8 cellular contexts compared by ENCODE assay signal in the genomic region with DNA sequence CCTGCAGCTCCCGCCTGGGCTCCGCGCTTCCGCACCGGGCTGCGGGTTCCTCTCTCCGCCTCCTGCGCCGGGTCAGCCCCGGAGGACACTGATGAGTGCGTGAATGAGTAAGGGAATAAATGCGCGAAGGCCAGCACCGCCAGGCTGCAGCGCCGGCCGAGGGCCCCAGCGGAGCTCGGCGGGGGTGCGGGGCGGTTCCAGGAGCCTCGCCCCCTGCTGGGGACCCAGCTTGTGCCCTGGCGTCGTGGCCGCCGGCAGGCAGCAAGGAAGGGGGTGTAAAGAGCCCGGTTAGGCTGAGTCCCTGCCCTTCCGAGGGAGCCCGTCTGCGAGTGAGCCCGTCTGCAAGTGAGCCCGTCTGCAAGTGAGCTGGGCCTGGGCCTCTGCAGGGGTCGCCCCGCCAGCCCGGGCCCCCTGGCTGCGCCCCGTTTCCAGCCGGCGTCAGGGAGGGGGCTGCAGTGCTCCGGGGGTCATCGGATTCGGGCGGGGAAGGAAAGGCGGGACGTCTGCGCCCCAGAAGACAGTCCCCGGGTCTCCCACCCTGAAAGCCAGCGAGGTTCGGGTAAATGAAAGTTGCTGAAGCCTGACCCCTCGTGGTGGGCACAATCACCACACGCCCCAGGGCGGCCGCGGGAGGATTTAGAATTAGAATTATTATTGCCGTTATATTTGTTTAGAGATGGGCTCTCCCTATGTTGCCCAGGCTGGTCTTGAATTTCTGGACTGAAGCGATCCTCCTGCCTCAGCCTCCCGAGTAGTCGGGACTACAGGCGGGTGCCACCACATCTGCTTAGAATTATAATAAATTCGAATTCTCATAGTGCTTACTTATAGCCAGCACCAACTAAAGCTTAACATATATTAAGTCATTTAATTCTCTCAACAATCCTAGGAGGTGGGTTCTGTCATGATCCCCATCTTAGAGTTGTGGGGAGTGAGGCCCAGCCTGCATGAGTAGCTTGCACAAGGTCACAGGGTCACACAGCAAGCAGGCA. TPM values are rescaled to one million over a fixed set of nuclear protein-coding genes. Genes with fewer than 3 reads are reported as not detected.
DNase-seq lines count a peak whose midpoint lies in the region; ATAC-seq and TF ChIP-seq lines count a peak whose summit lies in the region.

No MANE protein-coding gene starts in this region.

- no peaks in the 10 kb centered on the region for H3K9me3 ChIP-seq in CD4-positive, alpha-beta T cell (ENCODE audit: control insufficient read depth, low read length)

- peak; percentile 73 for TF ChIP-seq CTCF in CD4-positive, alpha-beta T cell (IDR thresholded peaks at IDR 0.05)

- no peaks in the 10 kb centered on the region for H3K36me3 Mint-ChIP-seq in CD4-positive, alpha-beta T cell (ENCODE audit: low read depth)

- no peaks in the 10 kb centered on the region for H3K9me3 Mint-ChIP-seq in CD4-positive, alpha-beta T cell

- DNase-seq in CD4-positive, alpha-beta T cell: peak; percentile 67 to 81 (median 71)
- DNase-seq in NAMALWA (ENCODE audit: low spot score): peak; percentile 68
- DNase-seq in activated CD4-positive, CD25-positive, alpha-beta regulatory T cell treated with anti-CD3 and anti-CD28 coated beads, Interleukin-2, amount 50 U/mL, for 72 hours: peak; percentile 73
- DNase-seq in cerebellar cortex (ENCODE audit: low spot score): peak; percentile 37
- peak; percentile 26 for DNase-seq in kidney glomerular epithelial cell (lab: John Stamatoyannopoulos, UW)
- peak; percentile 44 to 70 for DNase-seq in stimulated activated CD4-positive, alpha-beta T cell treated with anti-CD3 and anti-CD28 coated beads, Interleukin-1b, Interleukin-23, amount 100 ng/mL, for 1 hour (ENCODE audit: low read depth in 2 of 2)

- H3K27me3 ChIP-seq in CD4-positive, alpha-beta T cell (ENCODE audit: control insufficient read depth, insufficient read depth, low read length): no peaks in the 10 kb centered on the region

- H3K4me1 Mint-ChIP-seq in CD4-positive, alpha-beta T cell (ENCODE audit: low read depth): peaks cover 18% of the 10 kb centered on the region

- H3K27me3 Mint-ChIP-seq in CD4-positive, alpha-beta T cell: peaks cover 4% of the 10 kb centered on the region

- CTCF ChIA-PET in CD4-positive, alpha-beta T cell (lab: Charles Lee): interaction anchor here (0.8 to 2.6 kb wide), 21 partner anchors 11 to 216 kb away, joined by 3 to 42 read pairs (median 4); a partner anchor contains a TSS

- intact Hi-C loops in CD4-positive, alpha-beta T cell (cut with DNase I, micrococcal nuclease): loop anchor here (1.0 to 2.0 kb wide), 6 partner anchors 16 to 133 kb away; no protein-coding TSS in a partner anchor

- H3K27ac Mint-ChIP-seq in CD4-positive, alpha-beta T cell: peak overlapping the region; percentile 80

- ATAC-seq in CD4-positive, alpha-beta T cell (ENCODE audit: poor library complexity): peak; percentile 89
- ATAC-seq in GM21576 (IDR thresholded peaks at IDR 0.05; ENCODE audit: unreplicated experiment) (peak; percentile 64), HG02571 (IDR thresholded peaks at IDR 0.05; ENCODE audit: unreplicated experiment) (no peak)

- peak overlapping the region; percentile 90 for H3K4me3 Mint-ChIP-seq in CD4-positive, alpha-beta T cell

- H3K27ac ChIP-seq in CD4-positive, alpha-beta T cell (ENCODE audit: low read depth, low read length): no peak overlapping the region

- POLR2A ChIA-PET in CD4-positive, alpha-beta T cell (lab: Charles Lee): interaction anchor here (0.8 to 3.0 kb wide), 16 partner anchors 9 to 221 kb away, joined by 3 to 33 read pairs (median 4); a partner anchor contains a TSS

RNA-seq across cellular contexts. Expression of a gene that starts 8.6 kb away (rescaled TPM):
- under 1 TPM in 1 of 2 experiments, not detected in 1; 0.14 TPM for total RNA-seq in CD4-positive, alpha-beta T cell

RNA-seq across cellular contexts. Expression of a gene that starts 38.7 kb away (rescaled TPM):
- 1 to 10 TPM; 5.6 to 6.2 TPM for total RNA-seq in CD4-positive, alpha-beta T cell
